Comparison of ENCODE assay signal across 21 cellular contexts in the genomic region with DNA sequence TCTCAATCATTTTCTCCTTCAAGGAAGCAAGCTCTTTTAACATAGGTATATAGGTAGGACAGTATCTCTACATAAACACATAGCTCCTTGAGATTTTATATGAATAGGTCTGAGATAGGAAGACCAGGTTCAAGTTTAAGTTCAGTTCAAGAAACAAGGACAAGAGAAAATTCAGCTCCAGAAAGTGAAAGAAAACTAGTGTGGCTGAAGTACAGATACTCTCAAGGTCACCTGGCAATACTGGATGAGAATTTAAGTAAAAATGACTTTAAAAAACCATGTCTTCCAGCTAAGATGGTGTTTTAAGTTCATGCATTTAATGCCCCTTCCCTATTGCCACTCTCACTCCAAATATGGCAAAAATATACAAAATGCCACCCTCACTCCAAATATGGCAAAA.
A peak's percentile ranks its signal among the peaks of the same experiment; 100 is the strongest.
DNase-seq lines count a peak whose midpoint lies in the region; ATAC-seq, FAIRE-seq and TF ChIP-seq lines count a peak whose summit lies in the region.
"Had no signal": no experiment of that assay in that cellular context is flagged by ENCODE, and none has a peak within 500 bp of the region (broad histone marks: within the 10 kb centered on the region; RNA-seq: fewer than 3 reads in every experiment).

No MANE protein-coding gene starts in this region.

- no peaks in the 10 kb centered on the region for H3K9me3 ChIP-seq in OCI-LY1 (ENCODE audit: low read length)
- H3K9me3 ChIP-seq in right lobe of liver: no peaks in the 10 kb centered on the region
- H3K9me3 ChIP-seq: Caco-2 had no signal

- H3K4me1 ChIP-seq in OCI-LY1 (ENCODE audit: insufficient read depth, low read length, severe bottlenecking) (peaks cover 72% of the 10 kb centered on the region), right lobe of liver (no peaks in the 10 kb centered on the region)
- H3K4me1 ChIP-seq: Caco-2 had no signal

- H2AFZ ChIP-seq in OCI-LY1 (ENCODE audit: low read length): no peak overlapping the region

- TF ChIP-seq CTCF in OCI-LY1 (IDR thresholded peaks at IDR 0.05; ENCODE audit: low read length) (no peak), right lobe of liver (IDR thresholded peaks at IDR 0.05) (no peak)

- H3K36me3 ChIP-seq in OCI-LY1 (ENCODE audit: insufficient read depth, low read length): peaks cover 73% of the 10 kb centered on the region
- no peaks in the 10 kb centered on the region for H3K36me3 ChIP-seq in right lobe of liver

- no peaks in the 10 kb centered on the region for H3K27me3 ChIP-seq in OCI-LY1 (ENCODE audit: insufficient read depth, low read length)
- H3K27me3 ChIP-seq in right lobe of liver: no peaks in the 10 kb centered on the region

- no peak overlapping the region for H3K4me2 ChIP-seq in OCI-LY1 (ENCODE audit: low read length)

- peak; percentile 44 for ATAC-seq in HG02852 (IDR thresholded peaks at IDR 0.05; ENCODE audit: unreplicated experiment)
- ATAC-seq in right lobe of liver: no peak
- no peak for ATAC-seq in GM21737 (IDR thresholded peaks at IDR 0.05; ENCODE audit: unreplicated experiment)
- ATAC-seq: HCT116, K562 had no signal

- no peaks in the 10 kb centered on the region for H3K9me2 ChIP-seq in OCI-LY1 (ENCODE audit: low read depth, low read length)

- peaks cover 39% of the 10 kb centered on the region for H3K79me2 ChIP-seq in OCI-LY1 (ENCODE audit: insufficient read depth, low read length)

- DNase-seq in GM12892 (ENCODE audit: insufficient read length) (no peak), GM18507 (ENCODE audit: extremely low spot score, insufficient read length, low read depth) (no peak), right lobe of liver (no peak), medulla oblongata (ENCODE audit: extremely low spot score) (no peak)
- DNase-seq: ACHN; AML-193; Caco-2; CD4-positive, alpha-beta T cell; GOT3; H7; HFFc6; IMR-90 had no signal

- FAIRE-seq in GM12892 (lab: Jason Lieb, UNC) (peak; percentile 44), GM18507 (lab: Jason Lieb, UNC) (peak; percentile 65)
- FAIRE-seq: A204.1, D721Med, HTR-8/SVneo, K562 had no signal

- H4K20me1 ChIP-seq in OCI-LY1 (ENCODE audit: insufficient read depth, low read length): no peaks in the 10 kb centered on the region

- TF ChIP-seq POLR2A in GM12892 (IDR thresholded peaks at IDR 0.05; ENCODE audit: low read depth, low read length) (no peak), right lobe of liver (IDR thresholded peaks at IDR 0.05) (no peak)

- no peak overlapping the region for H3K9ac ChIP-seq in OCI-LY1 (ENCODE audit: low read length)

- intact Hi-C loops in right lobe of liver (cut with DNase I): no loop called here

- no peak overlapping the region for H3K4me3 ChIP-seq in OCI-LY1 (ENCODE audit: low read depth, low read length, poor library complexity, severe bottlenecking)
- H3K4me3 ChIP-seq in right lobe of liver: no peak overlapping the region
- H3K4me3 ChIP-seq: K562 had no signal

- peaks cover 7% of the 10 kb centered on the region for H3F3A ChIP-seq in OCI-LY1 (ENCODE audit: insufficient read depth, low read length)

- H3K27ac ChIP-seq in OCI-LY1 (ENCODE audit: low read depth, low read length, poor library complexity, severe bottlenecking) (peak overlapping the region; percentile 26), right lobe of liver (no peak overlapping the region)
- H3K27ac ChIP-seq: C4-2B had no signal
